Comparison of ENCODE assay signal across 1 cellular context in the genomic region with DNA sequence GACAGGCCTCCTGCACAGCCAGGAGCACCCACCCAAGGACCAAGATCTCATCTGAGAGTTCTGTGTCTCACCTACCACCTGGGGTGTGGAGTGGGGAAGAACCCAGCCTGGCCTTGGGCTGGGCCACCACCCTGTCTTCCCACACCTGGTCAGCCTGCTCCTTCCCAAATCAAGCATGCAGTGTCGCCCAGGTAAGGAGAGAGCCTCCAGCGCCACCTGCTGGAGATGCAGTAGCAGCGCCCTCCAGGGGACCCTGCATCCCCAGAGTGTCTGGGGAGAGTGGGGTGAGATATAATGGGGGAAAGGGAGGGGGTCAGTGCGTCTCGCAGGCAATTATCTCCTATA.
TF ChIP-seq lines count a peak whose summit lies in the region.

No MANE protein-coding gene starts in this region.

TF ChIP-seq in K562, 482 proteins besides CTCF, POLR2A, EP300 and RAD21 (continued from another document and continues in another):
- TF ChIP-seq, protein P1, sequence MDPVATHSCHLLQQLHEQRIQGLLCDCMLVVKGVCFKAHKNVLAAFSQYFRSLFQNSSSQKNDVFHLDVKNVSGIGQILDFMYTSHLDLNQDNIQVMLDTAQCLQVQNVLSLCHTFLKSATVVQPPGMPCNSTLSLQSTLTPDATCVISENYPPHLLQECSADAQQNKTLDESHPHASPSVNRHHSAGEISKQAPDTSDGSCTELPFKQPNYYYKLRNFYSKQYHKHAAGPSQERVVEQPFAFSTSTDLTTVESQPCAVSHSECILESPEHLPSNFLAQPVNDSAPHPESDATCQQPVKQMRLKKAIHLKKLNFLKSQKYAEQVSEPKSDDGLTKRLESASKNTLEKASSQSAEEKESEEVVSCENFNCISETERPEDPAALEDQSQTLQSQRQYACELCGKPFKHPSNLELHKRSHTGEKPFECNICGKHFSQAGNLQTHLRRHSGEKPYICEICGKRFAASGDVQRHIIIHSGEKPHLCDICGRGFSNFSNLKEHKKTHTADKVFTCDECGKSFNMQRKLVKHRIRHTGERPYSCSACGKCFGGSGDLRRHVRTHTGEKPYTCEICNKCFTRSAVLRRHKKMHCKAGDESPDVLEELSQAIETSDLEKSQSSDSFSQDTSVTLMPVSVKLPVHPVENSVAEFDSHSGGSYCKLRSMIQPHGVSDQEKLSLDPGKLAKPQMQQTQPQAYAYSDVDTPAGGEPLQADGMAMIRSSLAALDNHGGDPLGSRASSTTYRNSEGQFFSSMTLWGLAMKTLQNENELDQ (CRISPR knock-in tag; IDR thresholded peaks at IDR 0.05; ENCODE audit: borderline replicate concordance), result no peak
- TF ChIP-seq, protein P2, sequence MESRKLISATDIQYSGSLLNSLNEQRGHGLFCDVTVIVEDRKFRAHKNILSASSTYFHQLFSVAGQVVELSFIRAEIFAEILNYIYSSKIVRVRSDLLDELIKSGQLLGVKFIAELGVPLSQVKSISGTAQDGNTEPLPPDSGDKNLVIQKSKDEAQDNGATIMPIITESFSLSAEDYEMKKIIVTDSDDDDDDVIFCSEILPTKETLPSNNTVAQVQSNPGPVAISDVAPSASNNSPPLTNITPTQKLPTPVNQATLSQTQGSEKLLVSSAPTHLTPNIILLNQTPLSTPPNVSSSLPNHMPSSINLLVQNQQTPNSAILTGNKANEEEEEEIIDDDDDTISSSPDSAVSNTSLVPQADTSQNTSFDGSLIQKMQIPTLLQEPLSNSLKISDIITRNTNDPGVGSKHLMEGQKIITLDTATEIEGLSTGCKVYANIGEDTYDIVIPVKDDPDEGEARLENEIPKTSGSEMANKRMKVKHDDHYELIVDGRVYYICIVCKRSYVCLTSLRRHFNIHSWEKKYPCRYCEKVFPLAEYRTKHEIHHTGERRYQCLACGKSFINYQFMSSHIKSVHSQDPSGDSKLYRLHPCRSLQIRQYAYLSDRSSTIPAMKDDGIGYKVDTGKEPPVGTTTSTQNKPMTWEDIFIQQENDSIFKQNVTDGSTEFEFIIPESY (CRISPR knock-in tag; IDR thresholded peaks at IDR 0.05), result no peak
- TF ChIP-seq MEIS2 (IDR thresholded peaks at IDR 0.05; ENCODE audit: partially characterized antibody) (no peak), CSDE1 (IDR thresholded peaks at IDR 0.05) (no peak), NFE2L1 (tag; IDR thresholded peaks at IDR 0.05; ENCODE audit: borderline replicate concordance, low read depth) (no peak), ZNF197 (CRISPR knock-in tag; IDR thresholded peaks at IDR 0.05; ENCODE audit: low read depth) (no peak), ZEB2 (IDR thresholded peaks at IDR 0.05) (no peak; the same call in 1 of the 2 replicates), ZNF24 (IDR thresholded peaks at IDR 0.05) (no peak), POLR3G (IDR thresholded peaks at IDR 0.05; ENCODE audit: extremely low read depth, insufficient read length, insufficient replicate concordance) (no peak), STAT5B (CRISPR knock-in tag; IDR thresholded peaks at IDR 0.05) (no peak), CBFB (CRISPR knock-in tag; IDR thresholded peaks at IDR 0.05) (no peak), ESRRB (CRISPR knock-in tag; IDR thresholded peaks at IDR 0.05; ENCODE audit: borderline replicate concordance) (no peak), FOXJ3 (CRISPR knock-in tag; IDR thresholded peaks at IDR 0.05) (no peak), SAFB2 (IDR thresholded peaks at IDR 0.05; ENCODE audit: borderline replicate concordance, low read depth, low read length, severe bottlenecking) (no peak), CEBPB (tag; IDR thresholded peaks at IDR 0.05) (no peak), FOSL1 (tag; conservative IDR thresholded peaks at IDR 0.05) (no peak), ZBTB8A (IDR thresholded peaks at IDR 0.05; ENCODE audit: partially characterized antibody) (no peak), SPI1 (IDR thresholded peaks at IDR 0.05; ENCODE audit: borderline replicate concordance, low read depth, low read length) (no peak), PTRF (tag; IDR thresholded peaks at IDR 0.05) (no peak), CXXC5 (CRISPR knock-in tag; IDR thresholded peaks at IDR 0.05) (no peak), RFX7 (CRISPR knock-in tag; IDR thresholded peaks at IDR 0.05) (no peak)
- TF ChIP-seq, protein P3, sequence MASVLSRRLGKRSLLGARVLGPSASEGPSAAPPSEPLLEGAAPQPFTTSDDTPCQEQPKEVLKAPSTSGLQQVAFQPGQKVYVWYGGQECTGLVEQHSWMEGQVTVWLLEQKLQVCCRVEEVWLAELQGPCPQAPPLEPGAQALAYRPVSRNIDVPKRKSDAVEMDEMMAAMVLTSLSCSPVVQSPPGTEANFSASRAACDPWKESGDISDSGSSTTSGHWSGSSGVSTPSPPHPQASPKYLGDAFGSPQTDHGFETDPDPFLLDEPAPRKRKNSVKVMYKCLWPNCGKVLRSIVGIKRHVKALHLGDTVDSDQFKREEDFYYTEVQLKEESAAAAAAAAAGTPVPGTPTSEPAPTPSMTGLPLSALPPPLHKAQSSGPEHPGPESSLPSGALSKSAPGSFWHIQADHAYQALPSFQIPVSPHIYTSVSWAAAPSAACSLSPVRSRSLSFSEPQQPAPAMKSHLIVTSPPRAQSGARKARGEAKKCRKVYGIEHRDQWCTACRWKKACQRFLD (CRISPR knock-in tag; IDR thresholded peaks at IDR 0.05), result no peak
- TF ChIP-seq, protein P4, sequence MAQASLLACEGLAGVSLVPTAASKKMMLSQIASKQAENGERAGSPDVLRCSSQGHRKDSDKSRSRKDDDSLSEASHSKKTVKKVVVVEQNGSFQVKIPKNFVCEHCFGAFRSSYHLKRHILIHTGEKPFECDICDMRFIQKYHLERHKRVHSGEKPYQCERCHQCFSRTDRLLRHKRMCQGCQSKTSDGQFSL (CRISPR knock-in tag; IDR thresholded peaks at IDR 0.05), result no peak
- TF ChIP-seq, protein P4 (tag; IDR thresholded peaks at IDR 0.05), result no peak
- TF ChIP-seq, protein P5, sequence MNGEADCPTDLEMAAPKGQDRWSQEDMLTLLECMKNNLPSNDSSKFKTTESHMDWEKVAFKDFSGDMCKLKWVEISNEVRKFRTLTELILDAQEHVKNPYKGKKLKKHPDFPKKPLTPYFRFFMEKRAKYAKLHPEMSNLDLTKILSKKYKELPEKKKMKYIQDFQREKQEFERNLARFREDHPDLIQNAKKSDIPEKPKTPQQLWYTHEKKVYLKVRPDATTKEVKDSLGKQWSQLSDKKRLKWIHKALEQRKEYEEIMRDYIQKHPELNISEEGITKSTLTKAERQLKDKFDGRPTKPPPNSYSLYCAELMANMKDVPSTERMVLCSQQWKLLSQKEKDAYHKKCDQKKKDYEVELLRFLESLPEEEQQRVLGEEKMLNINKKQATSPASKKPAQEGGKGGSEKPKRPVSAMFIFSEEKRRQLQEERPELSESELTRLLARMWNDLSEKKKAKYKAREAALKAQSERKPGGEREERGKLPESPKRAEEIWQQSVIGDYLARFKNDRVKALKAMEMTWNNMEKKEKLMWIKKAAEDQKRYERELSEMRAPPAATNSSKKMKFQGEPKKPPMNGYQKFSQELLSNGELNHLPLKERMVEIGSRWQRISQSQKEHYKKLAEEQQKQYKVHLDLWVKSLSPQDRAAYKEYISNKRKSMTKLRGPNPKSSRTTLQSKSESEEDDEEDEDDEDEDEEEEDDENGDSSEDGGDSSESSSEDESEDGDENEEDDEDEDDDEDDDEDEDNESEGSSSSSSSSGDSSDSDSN (IDR thresholded peaks at IDR 0.05; ENCODE audit: borderline replicate concordance in 1 of 2, low read depth in 2 of 2, low read length in 2 of 2), result 0 out of 4 replicates have a peak, but pooled peaks of 1 of the 2 experiments have one; percentile 25
- TF ChIP-seq, protein P6, sequence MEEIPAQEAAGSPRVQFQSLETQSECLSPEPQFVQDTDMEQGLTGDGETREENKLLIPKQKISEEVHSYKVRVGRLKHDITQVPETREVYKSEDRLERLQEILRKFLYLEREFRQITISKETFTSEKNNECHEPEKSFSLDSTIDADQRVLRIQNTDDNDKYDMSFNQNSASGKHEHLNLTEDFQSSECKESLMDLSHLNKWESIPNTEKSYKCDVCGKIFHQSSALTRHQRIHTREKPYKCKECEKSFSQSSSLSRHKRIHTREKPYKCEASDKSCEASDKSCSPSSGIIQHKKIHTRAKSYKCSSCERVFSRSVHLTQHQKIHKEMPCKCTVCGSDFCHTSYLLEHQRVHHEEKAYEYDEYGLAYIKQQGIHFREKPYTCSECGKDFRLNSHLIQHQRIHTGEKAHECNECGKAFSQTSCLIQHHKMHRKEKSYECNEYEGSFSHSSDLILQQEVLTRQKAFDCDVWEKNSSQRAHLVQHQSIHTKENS (CRISPR knock-in tag; IDR thresholded peaks at IDR 0.05), result no peak
- TF ChIP-seq, protein P7, sequence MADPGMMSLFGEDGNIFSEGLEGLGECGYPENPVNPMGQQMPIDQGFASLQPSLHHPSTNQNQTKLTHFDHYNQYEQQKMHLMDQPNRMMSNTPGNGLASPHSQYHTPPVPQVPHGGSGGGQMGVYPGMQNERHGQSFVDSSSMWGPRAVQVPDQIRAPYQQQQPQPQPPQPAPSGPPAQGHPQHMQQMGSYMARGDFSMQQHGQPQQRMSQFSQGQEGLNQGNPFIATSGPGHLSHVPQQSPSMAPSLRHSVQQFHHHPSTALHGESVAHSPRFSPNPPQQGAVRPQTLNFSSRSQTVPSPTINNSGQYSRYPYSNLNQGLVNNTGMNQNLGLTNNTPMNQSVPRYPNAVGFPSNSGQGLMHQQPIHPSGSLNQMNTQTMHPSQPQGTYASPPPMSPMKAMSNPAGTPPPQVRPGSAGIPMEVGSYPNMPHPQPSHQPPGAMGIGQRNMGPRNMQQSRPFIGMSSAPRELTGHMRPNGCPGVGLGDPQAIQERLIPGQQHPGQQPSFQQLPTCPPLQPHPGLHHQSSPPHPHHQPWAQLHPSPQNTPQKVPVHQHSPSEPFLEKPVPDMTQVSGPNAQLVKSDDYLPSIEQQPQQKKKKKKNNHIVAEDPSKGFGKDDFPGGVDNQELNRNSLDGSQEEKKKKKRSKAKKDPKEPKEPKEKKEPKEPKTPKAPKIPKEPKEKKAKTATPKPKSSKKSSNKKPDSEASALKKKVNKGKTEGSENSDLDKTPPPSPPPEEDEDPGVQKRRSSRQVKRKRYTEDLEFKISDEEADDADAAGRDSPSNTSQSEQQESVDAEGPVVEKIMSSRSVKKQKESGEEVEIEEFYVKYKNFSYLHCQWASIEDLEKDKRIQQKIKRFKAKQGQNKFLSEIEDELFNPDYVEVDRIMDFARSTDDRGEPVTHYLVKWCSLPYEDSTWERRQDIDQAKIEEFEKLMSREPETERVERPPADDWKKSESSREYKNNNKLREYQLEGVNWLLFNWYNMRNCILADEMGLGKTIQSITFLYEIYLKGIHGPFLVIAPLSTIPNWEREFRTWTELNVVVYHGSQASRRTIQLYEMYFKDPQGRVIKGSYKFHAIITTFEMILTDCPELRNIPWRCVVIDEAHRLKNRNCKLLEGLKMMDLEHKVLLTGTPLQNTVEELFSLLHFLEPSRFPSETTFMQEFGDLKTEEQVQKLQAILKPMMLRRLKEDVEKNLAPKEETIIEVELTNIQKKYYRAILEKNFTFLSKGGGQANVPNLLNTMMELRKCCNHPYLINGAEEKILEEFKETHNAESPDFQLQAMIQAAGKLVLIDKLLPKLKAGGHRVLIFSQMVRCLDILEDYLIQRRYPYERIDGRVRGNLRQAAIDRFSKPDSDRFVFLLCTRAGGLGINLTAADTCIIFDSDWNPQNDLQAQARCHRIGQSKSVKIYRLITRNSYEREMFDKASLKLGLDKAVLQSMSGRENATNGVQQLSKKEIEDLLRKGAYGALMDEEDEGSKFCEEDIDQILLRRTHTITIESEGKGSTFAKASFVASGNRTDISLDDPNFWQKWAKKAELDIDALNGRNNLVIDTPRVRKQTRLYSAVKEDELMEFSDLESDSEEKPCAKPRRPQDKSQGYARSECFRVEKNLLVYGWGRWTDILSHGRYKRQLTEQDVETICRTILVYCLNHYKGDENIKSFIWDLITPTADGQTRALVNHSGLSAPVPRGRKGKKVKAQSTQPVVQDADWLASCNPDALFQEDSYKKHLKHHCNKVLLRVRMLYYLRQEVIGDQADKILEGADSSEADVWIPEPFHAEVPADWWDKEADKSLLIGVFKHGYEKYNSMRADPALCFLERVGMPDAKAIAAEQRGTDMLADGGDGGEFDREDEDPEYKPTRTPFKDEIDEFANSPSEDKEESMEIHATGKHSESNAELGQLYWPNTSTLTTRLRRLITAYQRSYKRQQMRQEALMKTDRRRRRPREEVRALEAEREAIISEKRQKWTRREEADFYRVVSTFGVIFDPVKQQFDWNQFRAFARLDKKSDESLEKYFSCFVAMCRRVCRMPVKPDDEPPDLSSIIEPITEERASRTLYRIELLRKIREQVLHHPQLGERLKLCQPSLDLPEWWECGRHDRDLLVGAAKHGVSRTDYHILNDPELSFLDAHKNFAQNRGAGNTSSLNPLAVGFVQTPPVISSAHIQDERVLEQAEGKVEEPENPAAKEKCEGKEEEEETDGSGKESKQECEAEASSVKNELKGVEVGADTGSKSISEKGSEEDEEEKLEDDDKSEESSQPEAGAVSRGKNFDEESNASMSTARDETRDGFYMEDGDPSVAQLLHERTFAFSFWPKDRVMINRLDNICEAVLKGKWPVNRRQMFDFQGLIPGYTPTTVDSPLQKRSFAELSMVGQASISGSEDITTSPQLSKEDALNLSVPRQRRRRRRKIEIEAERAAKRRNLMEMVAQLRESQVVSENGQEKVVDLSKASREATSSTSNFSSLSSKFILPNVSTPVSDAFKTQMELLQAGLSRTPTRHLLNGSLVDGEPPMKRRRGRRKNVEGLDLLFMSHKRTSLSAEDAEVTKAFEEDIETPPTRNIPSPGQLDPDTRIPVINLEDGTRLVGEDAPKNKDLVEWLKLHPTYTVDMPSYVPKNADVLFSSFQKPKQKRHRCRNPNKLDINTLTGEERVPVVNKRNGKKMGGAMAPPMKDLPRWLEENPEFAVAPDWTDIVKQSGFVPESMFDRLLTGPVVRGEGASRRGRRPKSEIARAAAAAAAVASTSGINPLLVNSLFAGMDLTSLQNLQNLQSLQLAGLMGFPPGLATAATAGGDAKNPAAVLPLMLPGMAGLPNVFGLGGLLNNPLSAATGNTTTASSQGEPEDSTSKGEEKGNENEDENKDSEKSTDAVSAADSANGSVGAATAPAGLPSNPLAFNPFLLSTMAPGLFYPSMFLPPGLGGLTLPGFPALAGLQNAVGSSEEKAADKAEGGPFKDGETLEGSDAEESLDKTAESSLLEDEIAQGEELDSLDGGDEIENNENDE (IDR thresholded peaks at IDR 0.05; ENCODE audit: low read depth, low read length), result no peak
